Comparison of ENCODE assay signal across 13 cellular contexts in the genomic region with DNA sequence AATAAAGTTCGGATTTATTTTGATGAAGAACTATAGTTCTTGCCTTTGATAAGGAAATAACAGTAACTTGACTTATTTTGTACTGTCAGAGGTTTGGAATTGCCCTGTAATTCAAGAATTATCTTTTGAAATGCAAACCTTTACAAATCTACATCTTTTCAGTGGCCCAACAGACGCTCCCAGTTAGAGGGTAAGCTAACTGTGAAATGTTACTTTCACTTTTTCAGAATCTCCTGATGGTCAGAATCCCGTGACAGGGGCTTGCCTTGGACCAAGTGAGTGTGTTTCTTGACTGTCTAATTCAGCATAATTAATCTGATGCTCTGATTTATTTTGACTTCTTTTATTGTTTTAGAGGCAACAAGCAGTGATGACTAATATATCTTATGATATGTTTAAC.
DNase-seq lines count a peak whose midpoint lies in the region; ATAC-seq, FAIRE-seq and TF ChIP-seq lines count a peak whose summit lies in the region.
"Had no signal": no experiment of that assay in that cellular context is flagged by ENCODE, and none has a peak within 500 bp of the region (broad histone marks: within the 10 kb centered on the region; RNA-seq: fewer than 3 reads in every experiment).

No MANE protein-coding gene starts in this region.

- TF ChIP-seq CTCF in GM12878 (IDR thresholded peaks at IDR 0.05 in 2 of 3, conservative IDR thresholded peaks at IDR 0.05 in 1 of 3; ENCODE audit: control insufficient read depth in 2 of 3, extremely low read depth in 1 of 3, insufficient read depth in 1 of 3, low read depth in 3 of 3, low read length in 3 of 3) = no peak

- no peak for FAIRE-seq in GM12878 (lab: Jason Lieb, UNC)

- H3K27ac ChIP-seq in GM12878 (ENCODE audit: control insufficient read depth, insufficient read depth) = no peak overlapping the region
- H3K27ac ChIP-seq: KMS-11, SJSA1 had no signal

- ATAC-seq in GM19023 (IDR thresholded peaks at IDR 0.05; ENCODE audit: unreplicated experiment) (peak; percentile 32), HG02970 (IDR thresholded peaks at IDR 0.05; ENCODE audit: low FRiP score, unreplicated experiment) (peak; percentile 15), GM12878 (peak; percentile 69), HG03097 (IDR thresholded peaks at IDR 0.05; ENCODE audit: low FRiP score, unreplicated experiment) (no peak), HG03520 (IDR thresholded peaks at IDR 0.05; ENCODE audit: unreplicated experiment) (no peak)
- ATAC-seq: stimulated activated effector memory CD8-positive, alpha-beta T cell treated with anti-CD3 and anti-CD28 coated beads, Interleukin-12 subunit alpha, Interleukin-12 subunit beta, amount 100 ng/mL, for 72 hours had no signal

- intact Hi-C loops in GM12878 (cut with micrococcal nuclease; ENCODE audit: unreplicated experiment) = no loop called here

- CTCF ChIA-PET in GM12878 (lab: Yijun Ruan, JAX) = interaction anchor here (1.2 kb wide), 1 partner anchor 27 kb away, joined by 3 read pairs; no protein-coding TSS in a partner anchor

- in situ Hi-C loops in GM12878 (cut with MboI) = no loop called here

- no peak for TF ChIP-seq EP300 in GM12878 (IDR thresholded peaks at IDR 0.05; ENCODE audit: borderline replicate concordance in 1 of 2, control insufficient read depth in 1 of 2, low read depth in 2 of 2, low read length in 2 of 2)

- H3K36me3 ChIP-seq in GM12878 (ENCODE audit: control insufficient read depth in 2 of 2, insufficient read depth in 2 of 2, low read length in 1 of 2) (no peaks in the 10 kb centered on the region), skeletal muscle satellite cell (ENCODE audit: insufficient read depth, low read length) (no peaks in the 10 kb centered on the region)
- H3K36me3 ChIP-seq: SJSA1 had no signal

- RAD21 ChIA-PET in GM12878 (lab: Charles Lee; ENCODE audit: unreplicated experiment) = no interaction called here

- POLR2A ChIA-PET in GM12878 (lab: Charles Lee) = no interaction called here

- H3K4me3 ChIP-seq in GM12878 (no peak overlapping the region), skeletal muscle satellite cell (ENCODE audit: low read length) (peak overlapping the region; percentile 35)
- H3K4me3 ChIP-seq: SJSA1 had no signal

- H4K20me1 ChIP-seq in GM12878 (ENCODE audit: control insufficient read depth, insufficient read depth) = no peaks in the 10 kb centered on the region

- no peak for TF ChIP-seq RAD21 in GM12878 (IDR thresholded peaks at IDR 0.05; ENCODE audit: insufficient read depth, low read depth, low read length)

- no TSS peak for BruUV-seq in GM12878 (replicated peaks; lab: Mats Ljungman, UMichigan)

- H3K9ac ChIP-seq in GM12878 (ENCODE audit: control insufficient read depth, insufficient read depth, low read length) (no peak overlapping the region), skeletal muscle satellite cell (ENCODE audit: low read depth, low read length) (no peak overlapping the region)
- H3K9ac ChIP-seq: KMS-11 had no signal

- no peaks in the 10 kb centered on the region for H3K79me2 ChIP-seq in GM12878 (ENCODE audit: control insufficient read depth, insufficient read depth, low read length)

- no peak for TF ChIP-seq POLR2A in GM12878 (IDR thresholded peaks at IDR 0.05; ENCODE audit: low read depth, low read length)

- H3K27me3 ChIP-seq in GM12878 (replicated peaks in 1 of 2; ENCODE audit: control insufficient read depth in 2 of 2, insufficient read depth in 2 of 2, low read length in 1 of 2) (no peaks in the 10 kb centered on the region), skeletal muscle satellite cell (ENCODE audit: control insufficient read depth, insufficient read depth, low read length) (no peaks in the 10 kb centered on the region)
- H3K27me3 ChIP-seq: SJSA1 had no signal

- 0% methylated on average over 3 of the region's 3 CpGs for WGBS in GM12878 (ENCODE audit: insufficient coverage, insufficient replicate concordance, low lambda C conversion rate, missing lambda C conversion rate)

- DNase-seq in GM12878 (ENCODE audit: low read depth, low spot score) (no peak), D341Med (ENCODE audit: low spot score) (no peak)
- DNase-seq: activated CD4-positive, alpha-beta T cell treated with anti-CD3 and anti-CD28 coated beads for 4 hours; activated naive CD4-positive, alpha-beta T cell; NCI-H345 had no signal

- SMC1A ChIA-PET in GM12878 (lab: Charles Lee; ENCODE audit: uncharacterized antibody, unreplicated experiment) = interaction anchor here (1.0 kb wide), 1 partner anchor 24 kb away, joined by 3 read pairs; no protein-coding TSS in a partner anchor

- H3K4me2 ChIP-seq in GM12878 (ENCODE audit: control insufficient read depth, insufficient read depth) = 0 out of 2 replicates have a peak overlapping the region, but pooled peaks have one; percentile 5
- peak overlapping the region; percentile 62 for H3K4me2 ChIP-seq in skeletal muscle satellite cell (ENCODE audit: low read length)
- H3K4me2 ChIP-seq: KMS-11 had no signal

- H2AFZ ChIP-seq in GM12878 (ENCODE audit: control insufficient read depth, low read depth, low read length) = no peak overlapping the region

- H3K4me1 ChIP-seq in GM12878 (ENCODE audit: control insufficient read depth, insufficient read depth, low read length) (no peaks in the 10 kb centered on the region), skeletal muscle satellite cell (ENCODE audit: control insufficient read depth, insufficient read depth, low read length) (peaks cover 6% of the 10 kb centered on the region)
- H3K4me1 ChIP-seq: SJSA1 had no signal

- H3K9me3 ChIP-seq in GM12878 (replicated peaks; ENCODE audit: control insufficient read depth, insufficient read depth, low read length) (no peaks in the 10 kb centered on the region), skeletal muscle satellite cell (replicated peaks; ENCODE audit: low read length) (no peaks in the 10 kb centered on the region)
- H3K9me3 ChIP-seq: SJSA1 had no signal

TF ChIP-seq in GM12878, 131 proteins besides CTCF, POLR2A, EP300 and RAD21:
- 0 out of 4 replicates have a peak, but pooled peaks of 1 of the 2 experiments have one; percentile 32 for TF ChIP-seq BHLHE40 (IDR thresholded peaks at IDR 0.05; ENCODE audit: borderline replicate concordance in 1 of 2, low read depth in 2 of 2, low read length in 1 of 2)
- TF ChIP-seq JUND (IDR thresholded peaks at IDR 0.05; ENCODE audit: low read depth, low read length) = no peak
TF ChIP-seq in GM12878: peak in this region for 1.

Comparison
In these comparisons a context has a peak if more than half of its experiments do, and no peak if none do; other contexts are left out.
1. ATAC-seq: peak in GM19023 (single experiment), HG02970 (single experiment) and GM12878 (single experiment); none in HG03097 (single experiment) and HG03520 (single experiment).